In genomic region chr10:103911021-103911459, GRCh38 we compare ENCODE assay signal across 10 cellular contexts. TPM values are rescaled to one million over a fixed set of nuclear protein-coding genes. Genes with fewer than 3 reads are reported as not detected.
A peak's percentile ranks its signal among the peaks of the same experiment; 100 is the strongest.
DNase-seq lines count a peak whose midpoint lies in the region; ATAC-seq, FAIRE-seq and TF ChIP-seq lines count a peak whose summit lies in the region.
"Had no signal": no experiment of that assay in that cellular context is flagged by ENCODE, and none has a peak within 500 bp of the region (broad histone marks: within the 10 kb centered on the region; RNA-seq: fewer than 3 reads in every experiment).

No MANE protein-coding gene starts in this region.

- 71 to 85% (median 79%) methylated on average over 3 of the region's 3 CpGs for WGBS in stomach, 5 donors
- WGBS in endodermal cell (ENCODE audit: insufficient coverage in 1 of 2, insufficient read length in 1 of 2), 2 experiments, result 79 to 100% methylated on average over 3 of the region's 3 CpGs

- TF ChIP-seq CTCF in GM23338 (conservative IDR thresholded peaks at IDR 0.05; ENCODE audit: low read depth in 2 of 2), result no peak
- no peak for TF ChIP-seq CTCF in stomach (IDR thresholded peaks at IDR 0.05)
- TF ChIP-seq CTCF in endodermal cell (conservative IDR thresholded peaks at IDR 0.05), result no peak

- peaks cover 6% of the 10 kb centered on the region in 2 donors for H3K9me3 ChIP-seq in duodenal mucosa (ENCODE audit: control insufficient read depth in 1 of 2, low read length in 2 of 2)
- no peaks in the 10 kb centered on the region for H3K9me3 ChIP-seq in stomach
- peaks cover 16% of the 10 kb centered on the region for H3K9me3 ChIP-seq in endodermal cell (ENCODE audit: control insufficient read depth, low read length)

- H3K4me3 Mint-ChIP-seq in GM23338 (no peak overlapping the region), endodermal cell (no peak overlapping the region)
- peak overlapping the region; percentile 81 for H3K4me3 Mint-ChIP-seq in T-helper 2 cell treated with Interferon-gamma antibody and Interleukin-4, amounts not matched to agents 5 μg/mL and 100 μg/mL, for 36 hours

- FAIRE-seq in urothelium cell line (lab: Jason Lieb, UNC), result no peak
- FAIRE-seq: endometrium had no signal

- H4K20me1 ChIP-seq in GM23338 (replicated peaks; ENCODE audit: insufficient read depth), result no peaks in the 10 kb centered on the region

- TF ChIP-seq EP300 in stomach (IDR thresholded peaks at IDR 0.05), result no peak

- H3K36me3 ChIP-seq in GM23338 (ENCODE audit: insufficient read depth) (peaks cover 6% of the 10 kb centered on the region; the same call in 1 of the 2 replicates), duodenal mucosa (ENCODE audit: control insufficient read depth in 1 of 2, insufficient read depth in 2 of 2, low read length in 2 of 2) (peaks cover 0 to 3% of the 10 kb centered on the region in 2 donors), stomach (peaks cover 0 to 10% (median 4%) of the 10 kb centered on the region in 4 donors), endodermal cell (ENCODE audit: control insufficient read depth, insufficient read depth, low read length) (peaks cover 13% of the 10 kb centered on the region)

- peaks cover 13% of the 10 kb centered on the region for H3K9me3 Mint-ChIP-seq in GM23338
- H3K9me3 Mint-ChIP-seq in T-helper 2 cell treated with Interferon-gamma antibody and Interleukin-4, amounts not matched to agents 5 μg/mL and 100 μg/mL, for 36 hours, result peaks cover 17% of the 10 kb centered on the region
- H3K9me3 Mint-ChIP-seq in endodermal cell, result peaks cover 18% of the 10 kb centered on the region

- intact Hi-C loops in stomach (cut with DNase I; ENCODE audit: low total_unique reads), result no loop called here

- no peak overlapping the region for H2AFZ ChIP-seq in GM23338

- peaks cover 21% of the 10 kb centered on the region for H3K4me1 ChIP-seq in GM23338 (ENCODE audit: insufficient read depth)
- peaks cover 23 to 26% of the 10 kb centered on the region in 2 donors for H3K4me1 ChIP-seq in duodenal mucosa (ENCODE audit: control insufficient read depth in 1 of 2, insufficient read depth in 2 of 2, low read length in 2 of 2)
- H3K4me1 ChIP-seq in stomach, result peaks cover 15 to 63% (median 36%) of the 10 kb centered on the region in 4 donors
- no peaks in the 10 kb centered on the region for H3K4me1 ChIP-seq in endodermal cell (ENCODE audit: control insufficient read depth, insufficient read depth, low read length)

- peak overlapping the region; percentile 53; the same call in 1 of the 2 replicates for H3K27ac Mint-ChIP-seq in GM23338
- peak overlapping the region; percentile 97 for H3K27ac Mint-ChIP-seq in T-helper 2 cell treated with Interferon-gamma antibody and Interleukin-4, amounts not matched to agents 5 μg/mL and 100 μg/mL, for 36 hours
- H3K27ac Mint-ChIP-seq in endodermal cell, result no peak overlapping the region

- H3K4me3 ChIP-seq in GM23338, result no peak overlapping the region
- no peak overlapping the region for H3K4me3 ChIP-seq in duodenal mucosa (ENCODE audit: low read depth in 1 of 2, low read length in 2 of 2)
- no peak overlapping the region for H3K4me3 ChIP-seq in stomach
- no peak overlapping the region for H3K4me3 ChIP-seq in endodermal cell (ENCODE audit: low read length)

- H3K27ac ChIP-seq in GM23338 (ENCODE audit: low read depth) (no peak overlapping the region), duodenal mucosa (ENCODE audit: low read depth, low read length) (peak overlapping the region; percentile 22), stomach (peak overlapping the region in 4 of 5 donors; percentile 20 to 78 (median 71)), endodermal cell (ENCODE audit: low read depth, low read length) (no peak overlapping the region)

- H3K4me1 Mint-ChIP-seq in GM23338, result peaks cover 27% of the 10 kb centered on the region
- peaks cover 62% of the 10 kb centered on the region for H3K4me1 Mint-ChIP-seq in T-helper 2 cell treated with Interferon-gamma antibody and Interleukin-4, amounts not matched to agents 5 μg/mL and 100 μg/mL, for 36 hours (ENCODE audit: low read depth)
- H3K4me1 Mint-ChIP-seq in endodermal cell, result peaks cover 11% of the 10 kb centered on the region

- no peak overlapping the region for H3K9ac ChIP-seq in duodenal mucosa (ENCODE audit: low read depth in 1 of 2, low read length in 2 of 2)
- no peak overlapping the region for H3K9ac ChIP-seq in endodermal cell (ENCODE audit: extremely low read depth, low read length, poor library complexity, severe bottlenecking)

- DNase-seq in GM23338 (ENCODE audit: low spot score) (no peak), stomach (no peak), endodermal cell (no peak), A172 (ENCODE audit: low spot score) (no peak), urothelium cell line (ENCODE audit: low spot score) (no peak)
- DNase-seq in T-helper 2 cell treated with Interferon-gamma antibody and Interleukin-4, amounts not matched to agents 5 μg/mL and 100 μg/mL, for 36 hours (ENCODE audit: low spot score), result peak; percentile 41
- DNase-seq: H7 had no signal

- no peaks in the 10 kb centered on the region for H3K27me3 ChIP-seq in GM23338 (ENCODE audit: insufficient read depth)
- H3K27me3 ChIP-seq in duodenal mucosa (ENCODE audit: control insufficient read depth in 1 of 2, insufficient read depth in 2 of 2, low read length in 2 of 2), result no peaks in the 10 kb centered on the region
- no peaks in the 10 kb centered on the region for H3K27me3 ChIP-seq in stomach
- H3K27me3 ChIP-seq in endodermal cell (ENCODE audit: control insufficient read depth, insufficient read depth, low read length, poor library complexity, severe bottlenecking), result no peaks in the 10 kb centered on the region

- ATAC-seq in GM23338 (no peak), HG02973 (IDR thresholded peaks at IDR 0.05; ENCODE audit: unreplicated experiment) (no peak)

- H3K4me2 ChIP-seq in GM23338, result no peak overlapping the region

- H3K9me2 ChIP-seq in GM23338 (ENCODE audit: insufficient read depth), result 0 out of 2 replicates have a peak, but pooled peaks cover 2% of the 10 kb centered on the region

- H3K36me3 Mint-ChIP-seq in GM23338 (ENCODE audit: low read depth), result peaks cover 20% of the 10 kb centered on the region
- H3K36me3 Mint-ChIP-seq in T-helper 2 cell treated with Interferon-gamma antibody and Interleukin-4, amounts not matched to agents 5 μg/mL and 100 μg/mL, for 36 hours (ENCODE audit: low read depth), result peaks cover 48% of the 10 kb centered on the region
- peaks cover 20% of the 10 kb centered on the region for H3K36me3 Mint-ChIP-seq in endodermal cell (ENCODE audit: low read depth)

- no peaks in the 10 kb centered on the region for H3K79me2 ChIP-seq in GM23338 (replicated peaks; ENCODE audit: insufficient read depth)

- TF ChIP-seq POLR2A in stomach (IDR thresholded peaks at IDR 0.05), result no peak

- H3F3A ChIP-seq in GM23338 (replicated peaks; ENCODE audit: low read depth), result no peaks in the 10 kb centered on the region

- H3K27me3 Mint-ChIP-seq in GM23338 (ENCODE audit: insufficient read depth, low read depth, poor library complexity), result peaks cover 6% of the 10 kb centered on the region
- H3K27me3 Mint-ChIP-seq in T-helper 2 cell treated with Interferon-gamma antibody and Interleukin-4, amounts not matched to agents 5 μg/mL and 100 μg/mL, for 36 hours (ENCODE audit: low read depth), result no peaks in the 10 kb centered on the region
- H3K27me3 Mint-ChIP-seq in endodermal cell (ENCODE audit: insufficient read depth), result no peaks in the 10 kb centered on the region

TF ChIP-seq in GM23338, 12 proteins besides CTCF, POLR2A, EP300 and RAD21 (continues in another document):
- TF ChIP-seq STAT1 (IDR thresholded peaks at IDR 0.05; ENCODE audit: unreplicated experiment), result no peak
- no peak for TF ChIP-seq ZNF331 (CRISPR knock-in tag; IDR thresholded peaks at IDR 0.05; ENCODE audit: low read depth)
- no peak for TF ChIP-seq NANOG (IDR thresholded peaks at IDR 0.05; ENCODE audit: borderline replicate concordance)
- no peak for TF ChIP-seq ETS1 (IDR thresholded peaks at IDR 0.05)

RNA-seq across cellular contexts. Expression of gene STN1, which starts 6.9 kb away (rescaled TPM):
- total RNA-seq in GM23338 (2014; rRNA removed; shearing (Covaris generic)), result 11.3 and 13.9 TPM in 2 replicates
- polyA plus RNA-seq in GM23338 (2016; fragmentation: Nextera tagmentation; extraction: Ambion mirVana) (6.7 and 7.2 TPM in 2 replicates), stomach (10 to 100 TPM; 18.9 to 41.1 (median 24.0) TPM)
- total RNA-seq in stomach (10 to 100 TPM in 2 of 5 donors, 1 to 10 TPM in 2, under 1 TPM in 1; 0.45 to 27.0 (median 7.6) TPM), endodermal cell (10 to 100 TPM; 13.5 to 19.9 TPM)
- 19.2 TPM for polyA plus RNA-seq in endodermal cell (2013, experiment 1 of 2)
- 17.2 TPM for polyA plus RNA-seq in endodermal cell (2013, experiment 2 of 2)
- total RNA-seq in A172 (2014; rRNA removed; shearing (Covaris generic)), result 33.1 and 43.8 TPM in 2 replicates

RNA-seq across cellular contexts. Expression of gene SH3PXD2A, which starts 55.7 kb away (rescaled TPM):
- total RNA-seq in GM23338 (2014; rRNA removed; shearing (Covaris generic)), result 4.6 and 5.0 TPM in 2 replicates
- polyA plus RNA-seq in GM23338 (2016; fragmentation: Nextera tagmentation; extraction: Ambion mirVana) (1.8 and 1.9 TPM in 2 replicates), stomach (10 to 100 TPM; 12.8 to 42.6 (median 24.7) TPM)
- total RNA-seq in stomach (10 to 100 TPM; 15.2 to 51.6 (median 23.2) TPM), endodermal cell (10 to 100 TPM; 15.7 to 22.6 TPM)
- polyA plus RNA-seq in endodermal cell (2013, experiment 1 of 2), result 11.5 TPM
- 11.0 TPM for polyA plus RNA-seq in endodermal cell (2013, experiment 2 of 2)
- 1.7 and 2.0 TPM in 2 replicates for total RNA-seq in A172 (2014; rRNA removed; shearing (Covaris generic))

RNA-seq across cellular contexts. Expression of gene SLK, which starts 55.9 kb away (rescaled TPM):
- 21.5 and 25.8 TPM in 2 replicates for total RNA-seq in GM23338 (2014; rRNA removed; shearing (Covaris generic))
- 7.1 and 8.4 TPM in 2 replicates for polyA plus RNA-seq in GM23338 (2016; fragmentation: Nextera tagmentation; extraction: Ambion mirVana)
- 10 to 100 TPM; 46.9 to 94.5 (median 61.3) TPM for total RNA-seq in stomach
- polyA plus RNA-seq in stomach, result 10 to 100 TPM; 10.1 to 17.3 (median 11.4) TPM
- total RNA-seq in endodermal cell, result 10 to 100 TPM; 23.4 to 32.9 TPM
- polyA plus RNA-seq in endodermal cell (2013, experiment 1 of 2), result 20.1 TPM
- 25.9 TPM for polyA plus RNA-seq in endodermal cell (2013, experiment 2 of 2)
- 47.9 and 61.5 TPM in 2 replicates for total RNA-seq in A172 (2014; rRNA removed; shearing (Covaris generic))

Comparison
In these comparisons a context has a peak if more than half of its experiments do, and no peak if none do; other contexts are left out.
1. H3K27ac ChIP-seq: peak in duodenal mucosa (single experiment) and stomach (4 of 5); none in GM23338 (single experiment) and endodermal cell (single experiment).